9 cellular contexts compared by ENCODE assay signal in the genomic region with DNA sequence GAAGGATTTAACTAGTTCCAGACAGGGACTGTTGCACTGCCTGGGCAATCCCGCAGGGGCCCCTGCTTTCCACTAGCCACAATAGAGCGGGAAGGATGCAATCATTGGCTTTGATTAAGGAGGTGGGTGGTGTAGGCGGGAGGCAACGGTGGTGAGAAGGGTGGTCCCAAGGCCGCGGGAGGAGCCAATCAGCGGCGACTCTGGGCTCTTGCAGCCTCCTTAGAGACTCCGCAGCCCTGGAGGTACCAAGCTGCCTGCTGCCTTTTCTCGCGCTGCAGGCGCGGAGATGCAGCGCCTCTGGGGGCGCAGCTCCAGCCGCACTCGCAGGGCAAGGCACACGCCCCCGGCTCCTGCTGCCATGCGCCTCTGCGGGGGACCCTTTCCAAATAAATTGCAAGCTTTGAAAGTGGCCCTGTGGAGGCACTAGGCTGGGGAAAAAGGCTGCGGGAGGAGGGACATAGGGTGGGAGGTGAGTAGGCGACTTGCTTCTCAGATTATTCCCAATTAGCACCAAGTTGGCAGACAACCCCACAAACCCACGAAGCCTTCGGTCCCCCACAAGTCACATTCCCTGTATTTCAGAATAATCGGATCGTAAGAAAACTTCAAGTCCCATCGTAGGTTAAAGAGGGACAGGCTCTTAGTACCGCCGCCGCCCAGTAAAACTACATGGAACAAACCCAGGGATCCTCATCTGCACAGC. TPM values are rescaled to one million over a fixed set of nuclear protein-coding genes. Genes with fewer than 3 reads are reported as not detected.
DNase-seq lines count a peak whose midpoint lies in the region; ATAC-seq and TF ChIP-seq lines count a peak whose summit lies in the region.
"Had no signal": no experiment of that assay in that cellular context is flagged by ENCODE, and none has a peak within 500 bp of the region (broad histone marks: within the 10 kb centered on the region; RNA-seq: fewer than 3 reads in every experiment).

No MANE protein-coding gene starts in this region.

- no peak overlapping the region for H3K27ac ChIP-seq in CD4-positive, alpha-beta T cell (ENCODE audit: low read depth, low read length)

- no peak for DNase-seq in CD4-positive, alpha-beta T cell
- DNase-seq in HFF-Myc (ENCODE audit: extremely low read depth, low read depth) (no peak), iris pigment epithelial cell (ENCODE audit: low read depth) (peak; percentile 11), HCEC 1CT (no peak), AG08396 (ENCODE audit: low spot score) (no peak)
- peak; percentile 39 for DNase-seq in activated CD8-positive, alpha-beta T cell treated with anti-CD3 and anti-CD28 coated beads for 36 hours

- H3K4me3 Mint-ChIP-seq in CD4-positive, alpha-beta T cell, result peak overlapping the region; percentile 69
- H3K4me3 Mint-ChIP-seq in activated CD8-positive, alpha-beta T cell treated with anti-CD3 and anti-CD28 coated beads for 36 hours, result peak overlapping the region; percentile 37

- CTCF ChIA-PET in CD4-positive, alpha-beta T cell (lab: Charles Lee), result no interaction called here
- CTCF ChIA-PET in activated CD8-positive, alpha-beta T cell treated with anti-CD3 and anti-CD28 coated beads for 36 hours (lab: Charles Lee), result interaction anchor here (1.0 to 5.4 kb wide), 4 partner anchors 17 to 176 kb away, joined by 3 to 40 read pairs (median 4); no protein-coding TSS in a partner anchor

- intact Hi-C loops in CD4-positive, alpha-beta T cell (cut with DNase I, micrococcal nuclease), result no loop called here
- intact Hi-C loops in activated CD8-positive, alpha-beta T cell treated with anti-CD3 and anti-CD28 coated beads for 36 hours (cut with micrococcal nuclease), result no loop called here

- H3K4me1 Mint-ChIP-seq in CD4-positive, alpha-beta T cell (ENCODE audit: low read depth), result peaks cover 10% of the 10 kb centered on the region
- peaks cover 16% of the 10 kb centered on the region for H3K4me1 Mint-ChIP-seq in activated CD8-positive, alpha-beta T cell treated with anti-CD3 and anti-CD28 coated beads for 36 hours (ENCODE audit: low read depth)

- no peak for ATAC-seq in CD4-positive, alpha-beta T cell (ENCODE audit: poor library complexity)
- peak; percentile 65 for ATAC-seq in activated CD8-positive, alpha-beta T cell treated with anti-CD3 and anti-CD28 coated beads for 36 hours
- ATAC-seq in HG03571 (IDR thresholded peaks at IDR 0.05; ENCODE audit: unreplicated experiment), result no peak
- no peak for ATAC-seq in HG02610 (IDR thresholded peaks at IDR 0.05; ENCODE audit: unreplicated experiment)

- H3K27me3 Mint-ChIP-seq in CD4-positive, alpha-beta T cell, result peaks cover 38% of the 10 kb centered on the region
- peaks cover 43% of the 10 kb centered on the region for H3K27me3 Mint-ChIP-seq in activated CD8-positive, alpha-beta T cell treated with anti-CD3 and anti-CD28 coated beads for 36 hours

- no peak overlapping the region for H3K4me3 ChIP-seq in HFF-Myc (replicated peaks; ENCODE audit: low read depth, low read length)

- TF ChIP-seq CTCF in CD4-positive, alpha-beta T cell (IDR thresholded peaks at IDR 0.05), result no peak
- TF ChIP-seq CTCF in HFF-Myc (IDR thresholded peaks at IDR 0.05; ENCODE audit: low read depth, low read length, missing control alignments), result peak; percentile 3
- TF ChIP-seq CTCF in activated CD8-positive, alpha-beta T cell treated with anti-CD3 and anti-CD28 coated beads for 36 hours (IDR thresholded peaks at IDR 0.05), result peak; percentile 25

- POLR2A ChIA-PET in CD4-positive, alpha-beta T cell (lab: Charles Lee), result no interaction called here
- POLR2A ChIA-PET in activated CD8-positive, alpha-beta T cell treated with anti-CD3 and anti-CD28 coated beads for 36 hours (lab: Charles Lee), result no interaction called here

- no peaks in the 10 kb centered on the region for H3K36me3 Mint-ChIP-seq in CD4-positive, alpha-beta T cell (ENCODE audit: low read depth)
- peaks cover 2% of the 10 kb centered on the region for H3K36me3 Mint-ChIP-seq in activated CD8-positive, alpha-beta T cell treated with anti-CD3 and anti-CD28 coated beads for 36 hours (ENCODE audit: low read depth)

- no peaks in the 10 kb centered on the region for H3K9me3 ChIP-seq in CD4-positive, alpha-beta T cell (ENCODE audit: control insufficient read depth, low read length)

- H3K27me3 ChIP-seq in CD4-positive, alpha-beta T cell (ENCODE audit: control insufficient read depth, insufficient read depth, low read length), result peaks cover 80% of the 10 kb centered on the region

- no peaks in the 10 kb centered on the region for H3K9me3 Mint-ChIP-seq in CD4-positive, alpha-beta T cell
- no peaks in the 10 kb centered on the region for H3K9me3 Mint-ChIP-seq in activated CD8-positive, alpha-beta T cell treated with anti-CD3 and anti-CD28 coated beads for 36 hours
- H3K9me3 Mint-ChIP-seq: activated naive CD4-positive, alpha-beta T cell treated with anti-CD3 and anti-CD28 coated beads, Interleukin-2, amount 50 U/mL, for 72 hours had no signal

- H3K27ac Mint-ChIP-seq in CD4-positive, alpha-beta T cell, result no peak overlapping the region
- no peak overlapping the region for H3K27ac Mint-ChIP-seq in activated CD8-positive, alpha-beta T cell treated with anti-CD3 and anti-CD28 coated beads for 36 hours
- H3K27ac Mint-ChIP-seq: activated naive CD4-positive, alpha-beta T cell treated with anti-CD3 and anti-CD28 coated beads, Interleukin-2, amount 50 U/mL, for 72 hours had no signal

RNA-seq across cellular contexts. Expression of gene KCNA1, which starts 0.9 kb away (rescaled TPM):
- not detected for total RNA-seq in CD4-positive, alpha-beta T cell
- not detected for total RNA-seq in activated CD8-positive, alpha-beta T cell treated with anti-CD3 and anti-CD28 coated beads for 36 hours

Comparison
In these comparisons a context has a peak if more than half of its experiments do, and no peak if none do; other contexts are left out.
1. DNase-seq: peak in activated CD8-positive, alpha-beta T cell treated with anti-CD3 and anti-CD28 coated beads for 36 hours (single experiment) and iris pigment epithelial cell (single experiment); none in CD4-positive, alpha-beta T cell (0 of 10), HFF-Myc (single experiment), HCEC 1CT (single experiment) and AG08396 (single experiment).